Comparison of ENCODE assay signal across 8 cellular contexts in the genomic region with DNA sequence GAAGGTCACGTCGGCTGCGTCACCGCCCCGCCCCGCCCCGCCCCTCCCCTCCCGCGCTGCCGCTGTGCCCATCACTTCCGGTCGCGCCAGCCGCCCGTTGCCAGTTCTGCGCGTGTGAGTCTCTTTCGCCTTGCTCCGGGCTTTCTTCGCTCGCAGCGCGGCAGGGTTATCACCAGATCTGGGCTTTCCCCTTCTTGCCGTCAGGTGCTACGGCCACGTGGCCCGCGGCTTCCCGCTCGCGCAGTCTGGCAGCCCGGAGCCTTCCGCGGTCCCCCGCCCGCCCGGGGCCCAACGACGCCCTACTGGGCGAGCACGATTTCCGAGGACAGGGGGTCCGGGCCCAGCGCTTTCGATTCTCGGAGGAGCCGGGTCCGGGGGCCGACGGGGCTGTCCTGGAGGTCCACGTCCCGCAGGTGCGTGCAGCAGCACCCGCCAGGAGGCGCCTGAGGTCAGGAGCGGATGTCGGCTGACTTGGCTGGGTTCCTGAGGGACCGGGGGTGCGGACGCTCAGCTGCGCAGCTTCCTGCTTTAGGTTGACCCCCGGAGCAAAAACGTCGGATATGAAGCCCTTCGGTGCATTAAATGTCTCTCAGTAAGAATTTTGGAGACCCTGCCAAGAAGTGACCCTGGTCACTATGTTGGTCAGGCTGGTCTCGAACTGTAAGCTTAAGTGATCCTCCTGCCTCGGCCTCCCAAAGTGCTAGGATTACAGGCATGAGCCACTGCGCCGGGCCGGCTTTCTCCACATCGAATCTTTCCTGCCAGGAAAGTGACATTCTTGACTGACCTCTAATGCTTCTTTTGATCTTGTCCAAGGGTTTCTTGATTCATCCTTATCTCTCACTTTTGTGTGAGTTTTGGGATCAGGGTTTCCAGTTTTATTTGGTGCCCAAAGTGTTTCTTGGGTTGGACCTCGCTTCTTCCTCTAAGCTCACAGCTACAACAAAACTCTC.
DNase-seq lines count a peak whose midpoint lies in the region; ATAC-seq and TF ChIP-seq lines count a peak whose summit lies in the region.

A gene with protein sequence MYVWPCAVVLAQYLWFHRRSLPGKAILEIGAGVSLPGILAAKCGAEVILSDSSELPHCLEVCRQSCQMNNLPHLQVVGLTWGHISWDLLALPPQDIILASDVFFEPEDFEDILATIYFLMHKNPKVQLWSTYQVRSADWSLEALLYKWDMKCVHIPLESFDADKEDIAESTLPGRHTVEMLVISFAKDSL (plus strand): TSS at position 74 of the 953 bp plus-strand sequence. CDS start 2,872 bp downstream, outside the sequence.

- H3K27me3 ChIP-seq in muscle layer of colon (ENCODE audit: control insufficient read depth in 1 of 2, insufficient read depth in 2 of 2, low read length in 2 of 2), result no peaks in the 10 kb centered on the region

- H3K36me3 ChIP-seq in muscle layer of colon (ENCODE audit: insufficient read depth, low read length), result peaks cover 21% of the 10 kb centered on the region

- no peaks in the 10 kb centered on the region for H3K9me3 ChIP-seq in muscle layer of colon (ENCODE audit: low read length)

- DNase-seq in AG20443 (ENCODE audit: low spot score) (peak; percentile 81), NCI-H774 (lab: John Stamatoyannopoulos, UW) (peak; percentile 78), epithelial cell of esophagus (ENCODE audit: low read depth) (peak; percentile 74)
- peak; percentile 76 for DNase-seq in activated CD8-positive, alpha-beta memory T cell treated with anti-CD3 and anti-CD28 coated beads, Interleukin-2, amount 50 U/mL, for 4 hours
- peak; percentile 80 for DNase-seq in stimulated activated naive CD4-positive, alpha-beta T cell treated with Interleukin-2 at 50 U/mL for 16 hours (lab: John Stamatoyannopoulos, UW)

- peak; percentile 38 for ATAC-seq in GM18870 (IDR thresholded peaks at IDR 0.05; ENCODE audit: unreplicated experiment)
- peak; percentile 45 for ATAC-seq in HG03135 (IDR thresholded peaks at IDR 0.05; ENCODE audit: unreplicated experiment)

- peak within 1 kb of the TSS; percentile 83 for H3K4me3 ChIP-seq in epithelial cell of esophagus (ENCODE audit: low read length)
- peak within 1 kb of the TSS; percentile 68 to 99 for H3K4me3 ChIP-seq in muscle layer of colon (ENCODE audit: low read depth in 1 of 2, low read length in 2 of 2)

- peaks cover 48% of the 10 kb centered on the region for H3K4me1 ChIP-seq in muscle layer of colon (ENCODE audit: insufficient read depth, low read length)

- H3K27ac ChIP-seq in muscle layer of colon (ENCODE audit: low read depth, low read length), result peak within 1 kb of the TSS; percentile 98

- peak; percentile 67 for TF ChIP-seq CTCF in epithelial cell of esophagus (IDR thresholded peaks at IDR 0.05; ENCODE audit: insufficient read depth, low read depth, low read length, missing control alignments)

- peak within 1 kb of the TSS; percentile 74 for H3K9ac ChIP-seq in muscle layer of colon (ENCODE audit: low read length)

Comparison
In these comparisons a context has a peak if more than half of its experiments do, and no peak if none do; other contexts are left out.
1. Peak in every context shown above with its lines: DNase-seq, ATAC-seq, H3K4me3 ChIP-seq and H3K27ac ChIP-seq.